7 cellular contexts compared by ENCODE assay signal in the genomic region with DNA sequence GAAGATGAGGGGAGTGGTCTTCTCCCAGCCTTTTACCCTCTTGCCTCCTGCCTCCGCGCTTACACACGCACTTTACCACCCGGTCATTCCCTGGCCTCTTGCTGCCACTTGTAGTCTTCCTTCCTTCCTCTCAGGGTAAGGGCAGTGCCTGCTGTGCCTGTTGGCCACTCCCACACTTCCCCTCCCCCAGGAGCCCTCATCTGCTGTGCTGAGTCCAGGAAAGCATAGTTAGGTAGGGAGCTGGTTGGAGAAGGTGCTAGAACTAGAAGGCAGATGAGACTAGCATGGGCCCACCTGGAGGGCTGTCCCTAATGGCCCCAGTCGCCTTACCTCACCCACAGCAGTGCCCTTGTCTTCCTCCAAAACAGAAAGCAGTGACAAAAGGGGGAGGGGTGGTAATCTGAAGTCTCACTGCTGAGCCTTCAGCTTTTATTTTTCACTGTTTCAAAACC. TPM values are rescaled to one million over a fixed set of nuclear protein-coding genes. Genes with fewer than 3 reads are reported as not detected.
DNase-seq lines count a peak whose midpoint lies in the region; ATAC-seq and TF ChIP-seq lines count a peak whose summit lies in the region.

No MANE protein-coding gene starts in this region.

- peak overlapping the region; percentile 79 for H2BK120ac ChIP-seq in trophoblast cell (ENCODE audit: insufficient read depth, low read length, poor library complexity)

- peak overlapping the region; percentile 11 for H2BK5ac ChIP-seq in trophoblast cell (ENCODE audit: low read depth, low read length, poor library complexity)

- H2AK5ac ChIP-seq in trophoblast cell (ENCODE audit: low read length), result no peak overlapping the region

- no CpG with 5 or more reads among the region's 5 CpGs for WGBS in trophoblast cell (ENCODE audit: extremely low coverage, insufficient coverage, insufficient read length)

- DNase-seq in LNCaP clone FGC (ENCODE audit: low read depth), result peak; percentile 55
- DNase-seq in SJCRH30, result peak in 1 of 2 experiments; percentile 41
- no peak for DNase-seq in trophoblast cell
- no peak for DNase-seq in OCI-M2 (lab: John Stamatoyannopoulos, UW; ENCODE audit: unreplicated experiment)
- DNase-seq in activated CD4-positive, CD25-positive, alpha-beta regulatory T cell (lab: John Stamatoyannopoulos, UW), result no peak

- peak overlapping the region; percentile 62 for H3K18ac ChIP-seq in trophoblast cell (ENCODE audit: low read length)

- H3K14ac ChIP-seq in trophoblast cell (ENCODE audit: low read length), result peak overlapping the region; percentile 36

- no peak overlapping the region for H3K4ac ChIP-seq in trophoblast cell (ENCODE audit: low read depth, low read length)

- H3K4me3 ChIP-seq in LNCaP clone FGC (ENCODE audit: low read depth, low read length) (no peak overlapping the region), SJCRH30 (no peak overlapping the region), trophoblast cell (ENCODE audit: low read depth, low read length) (no peak overlapping the region)

- no peaks in the 10 kb centered on the region for H3K9me3 ChIP-seq in SJCRH30 (replicated peaks)
- peaks cover 3% of the 10 kb centered on the region for H3K9me3 ChIP-seq in trophoblast cell (ENCODE audit: insufficient read depth, low read depth, low read length)

- no peak overlapping the region for H3K9ac ChIP-seq in trophoblast cell (ENCODE audit: low read length)

- H3K27me3 ChIP-seq in SJCRH30 (no peaks in the 10 kb centered on the region), trophoblast cell (ENCODE audit: insufficient read depth, low read length) (no peaks in the 10 kb centered on the region)

- H3K27ac ChIP-seq in SJCRH30 (peak overlapping the region; percentile 63), trophoblast cell (ENCODE audit: low read depth, low read length) (no peak overlapping the region)

- peak overlapping the region; percentile 79 for H4K91ac ChIP-seq in trophoblast cell (ENCODE audit: low read depth, low read length)

- H4K8ac ChIP-seq in trophoblast cell (ENCODE audit: low read depth, low read length), result peak overlapping the region; percentile 59

- no peaks in the 10 kb centered on the region for H3K36me3 ChIP-seq in SJCRH30
- H3K36me3 ChIP-seq in trophoblast cell (ENCODE audit: control insufficient read depth in 1 of 2, insufficient read depth in 2 of 2, low read length in 2 of 2), result no peaks in the 10 kb centered on the region

- ATAC-seq in esophagus mucosa (peak; percentile 51), GM19324 (IDR thresholded peaks at IDR 0.05; ENCODE audit: low FRiP score, unreplicated experiment) (no peak)

- H3K4me2 ChIP-seq in trophoblast cell (ENCODE audit: low read length), result no peak overlapping the region

- no peak overlapping the region for H2BK12ac ChIP-seq in trophoblast cell (ENCODE audit: low read length)

- no peak for TF ChIP-seq CTCF in LNCaP clone FGC (IDR thresholded peaks at IDR 0.05; ENCODE audit: control insufficient read depth, extremely low read depth, insufficient read depth)

- no peak overlapping the region for H3K23ac ChIP-seq in trophoblast cell (ENCODE audit: low read length)

- no peaks in the 10 kb centered on the region for H3K79me2 ChIP-seq in trophoblast cell (ENCODE audit: control insufficient read depth, insufficient read depth, low read length, poor library complexity)

- H2AFZ ChIP-seq in trophoblast cell (ENCODE audit: insufficient read depth, low read length, poor library complexity), result peak overlapping the region; percentile 77

- H3K79me1 ChIP-seq in trophoblast cell (ENCODE audit: low read length), result peaks cover 5% of the 10 kb centered on the region

- H3K4me1 ChIP-seq in SJCRH30, result peaks cover 32% of the 10 kb centered on the region
- H3K4me1 ChIP-seq in trophoblast cell (ENCODE audit: control insufficient read depth in 1 of 2, insufficient read depth in 2 of 2, low read length in 2 of 2), result peaks cover 5 to 8% of the 10 kb centered on the region in 2 experiments

- H4K12ac ChIP-seq in trophoblast cell (ENCODE audit: low read depth, low read length), result no peak overlapping the region

RNA-seq across cellular contexts. Expression of a gene that starts 54.3 kb away (rescaled TPM):
- 144 and 173 TPM in 2 replicates for total RNA-seq in SJCRH30 (2014; rRNA removed; shearing (Covaris generic))
- 217 TPM for total RNA-seq in esophagus mucosa
- 200 TPM in 2 replicates for polyA plus RNA-seq in trophoblast cell (2013)
